In the genomic region with DNA sequence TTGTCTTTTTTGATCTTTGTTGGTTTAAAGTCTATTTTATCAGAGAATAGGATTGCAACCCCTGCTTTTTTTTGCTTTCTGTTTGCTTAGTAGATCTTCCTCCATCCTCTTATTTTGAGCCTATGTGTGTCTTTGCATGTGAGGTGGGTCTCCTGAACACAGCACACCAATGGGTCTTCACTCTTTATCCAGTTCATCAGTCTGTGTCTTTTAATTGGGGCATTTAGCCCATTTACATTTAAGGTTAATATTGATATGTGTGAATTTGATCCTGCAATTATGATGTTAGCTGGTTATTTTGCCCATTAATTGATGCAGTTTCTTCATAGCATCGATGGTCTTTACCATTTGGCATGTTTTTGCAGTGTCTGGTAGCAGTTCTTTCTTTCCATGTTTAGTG, we compare ENCODE assay signal across 14 cellular contexts. TPM values are rescaled to one million over a fixed set of nuclear protein-coding genes. Genes with fewer than 3 reads are reported as not detected.
"Had no signal": no experiment of that assay in that cellular context is flagged by ENCODE, and none has a peak within 500 bp of the region (broad histone marks: within the 10 kb centered on the region; RNA-seq: fewer than 3 reads in every experiment).

No MANE protein-coding gene starts in this region.

RNA-seq across cellular contexts. Expression of a gene that starts 11.9 kb away (rescaled TPM):
- total RNA-seq: activated B cell treated with CpG ODN at 0.5 μM for 24 hours; activated CD4-positive, alpha-beta memory T cell treated with anti-CD3 and anti-CD28 coated beads for 36 hours; activated CD4-positive, alpha-beta memory T cell treated with anti-CD3 and anti-CD28 coated beads, Interleukin-2, amount 10 ng/mL, durations not matched to agents 7 days and 5 days; activated CD4-positive, alpha-beta T cell treated with anti-CD3 and anti-CD28 coated beads for 36 hours; activated CD4-positive, alpha-beta T cell treated with anti-CD3 and anti-CD28 coated beads, Interleukin-2, amount 10 ng/mL, durations not matched to agents 24 days and 14 days; activated CD4-positive, alpha-beta T cell treated with anti-CD3 and anti-CD28 coated beads, Interleukin-2, amount 10 ng/mL, durations not matched to agents 7 days and 5 days; activated CD8-positive, alpha-beta memory T cell treated with anti-CD3 and anti-CD28 coated beads, Interleukin-2, amount 10 ng/mL, durations not matched to agents 7 days and 5 days; activated CD8-positive, alpha-beta T cell treated with anti-CD3 and anti-CD28 coated beads for 36 hours; activated CD8-positive, alpha-beta T cell treated with anti-CD3 and anti-CD28 coated beads, Interleukin-2, amount 10 ng/mL, durations not matched to agents 7 days and 5 days; T-helper 1 cell treated with Interleukin-12 subunit alpha and Interleukin-12 subunit beta and Interleukin-4 antibody, amounts not matched to agents 30 ng/mL and 1 ng/mL, for 36 hours; T-helper 2 cell treated with Interferon-gamma antibody and Interleukin-4, amounts not matched to agents 100 ng/mL and 5 ng/mL, for 36 hours had no signal

RNA-seq across cellular contexts. Expression of a gene that starts 43.3 kb away (rescaled TPM):
- total RNA-seq: activated B cell treated with CpG ODN at 0.5 μM for 24 hours; activated CD4-positive, alpha-beta memory T cell treated with anti-CD3 and anti-CD28 coated beads for 36 hours; activated CD4-positive, alpha-beta memory T cell treated with anti-CD3 and anti-CD28 coated beads, Interleukin-2, amount 10 ng/mL, durations not matched to agents 7 days and 5 days; activated CD4-positive, alpha-beta T cell treated with anti-CD3 and anti-CD28 coated beads for 36 hours; activated CD4-positive, alpha-beta T cell treated with anti-CD3 and anti-CD28 coated beads, Interleukin-2, amount 10 ng/mL, durations not matched to agents 24 days and 14 days; activated CD4-positive, alpha-beta T cell treated with anti-CD3 and anti-CD28 coated beads, Interleukin-2, amount 10 ng/mL, durations not matched to agents 7 days and 5 days; activated CD8-positive, alpha-beta memory T cell treated with anti-CD3 and anti-CD28 coated beads for 36 hours; activated CD8-positive, alpha-beta memory T cell treated with anti-CD3 and anti-CD28 coated beads, Interleukin-2, amount 10 ng/mL, durations not matched to agents 7 days and 5 days; activated CD8-positive, alpha-beta T cell treated with anti-CD3 and anti-CD28 coated beads for 36 hours; activated CD8-positive, alpha-beta T cell treated with anti-CD3 and anti-CD28 coated beads, Interleukin-2, amount 10 ng/mL, durations not matched to agents 7 days and 5 days; T-helper 1 cell treated with Interleukin-12 subunit alpha and Interleukin-12 subunit beta and Interleukin-4 antibody, amounts not matched to agents 30 ng/mL and 1 ng/mL, for 36 hours; T-helper 17 cell; T-helper 2 cell treated with Interferon-gamma antibody and Interleukin-4, amounts not matched to agents 100 ng/mL and 5 ng/mL, for 36 hours; WTC11 had no signal
